In the genomic region with DNA sequence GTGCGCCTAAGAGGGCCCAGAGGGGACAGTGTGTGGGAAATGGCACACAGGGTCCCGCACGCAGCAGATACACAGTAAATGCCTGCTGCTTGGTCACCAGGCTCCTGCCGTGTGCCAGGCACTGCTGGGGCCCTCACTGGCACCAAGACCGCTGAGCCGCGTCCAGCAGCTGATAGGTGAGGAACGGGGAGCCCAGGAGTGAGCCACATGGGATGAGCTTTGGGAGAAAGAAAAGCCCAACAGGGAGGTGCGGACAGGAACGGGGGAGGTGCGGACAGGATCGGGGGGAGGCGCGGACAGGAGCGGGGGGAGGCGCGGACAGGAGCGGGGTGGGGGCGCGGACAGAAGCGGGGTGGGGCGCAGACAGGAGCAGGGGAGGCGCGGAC, we compare ENCODE assay signal across 1 cellular context.
TF ChIP-seq lines count a peak whose summit lies in the region.

No MANE protein-coding gene starts in this region.

TF ChIP-seq in H1, 55 proteins besides CTCF, POLR2A, EP300 and RAD21:
- no peak for TF ChIP-seq SRF (IDR thresholded peaks at IDR 0.05; ENCODE audit: low read depth, low read length)
- no peak for TF ChIP-seq CREB1 (IDR thresholded peaks at IDR 0.05)
- no peak for TF ChIP-seq JUND (IDR thresholded peaks at IDR 0.05; ENCODE audit: low read length)
- TF ChIP-seq JUN (IDR thresholded peaks at IDR 0.05; ENCODE audit: low read depth, low read length) = no peak
